Comparison of ENCODE assay signal across 37 cellular contexts in the genomic region with DNA sequence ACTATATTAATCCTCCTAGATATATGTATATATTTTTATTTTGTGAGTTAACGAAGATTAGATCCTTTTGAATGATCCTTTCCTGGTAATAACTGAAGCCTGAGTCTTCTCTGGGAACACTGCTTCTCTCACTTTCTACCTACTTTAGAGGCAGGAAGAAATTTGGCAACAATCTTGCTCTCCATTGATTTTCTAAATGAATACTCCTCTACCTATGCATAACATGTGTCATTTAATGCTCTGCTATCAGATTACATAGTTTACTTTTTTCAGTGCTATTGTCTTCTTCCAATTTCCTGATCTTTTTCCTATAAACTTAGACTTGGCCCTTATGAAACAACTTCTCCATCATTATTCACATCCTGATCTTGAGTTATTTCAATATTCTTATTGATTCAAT.
"Had no signal": no experiment of that assay in that cellular context is flagged by ENCODE, and none has a peak within 500 bp of the region (broad histone marks: within the 10 kb centered on the region; RNA-seq: fewer than 3 reads in every experiment).

No MANE protein-coding gene starts in this region.

- H3K27me3 ChIP-seq: MG63 had no signal

- H3K36me3 ChIP-seq: MG63 had no signal

- H3K4me3 ChIP-seq: MG63 had no signal

- H3K4me2 ChIP-seq: KMS-11 had no signal

- H3K9ac ChIP-seq: KMS-11 had no signal

- H3K9me3 ChIP-seq: MG63 had no signal

- H3K27ac ChIP-seq: KMS-11 had no signal

- DNase-seq: Karpas-422, Kasumi-1, KG1, MG63, MM.1S, MV-4-11, NCI-H1048, NCI-H1092, NCI-H1092 treated with DMSO at 0.1 percent for 48 hours, NCI-H1105, NCI-H1105 treated with DMSO at 0.1 percent for 48 hours, NCI-H1417, NCI-H1417 treated with DMSO at 0.1 percent for 48 hours, NCI-H1436, NCI-H1436 treated with DMSO at 0.1 percent for 48 hours, NCI-H146, NCI-H1694, NCI-H1694 treated with DMSO at 0.1 percent for 48 hours, NCI-H187, NCI-H187 treated with DMSO at 0.1 percent for 48 hours, NCI-H1930, NCI-H2029, NCI-H2029 treated with DMSO at 0.1 percent for 48 hours, NCI-H2081, NCI-H2081 treated with DMSO at 0.1 percent for 48 hours, NCI-H2107, NCI-H2171, NCI-H2171 treated with DMSO at 0.1 percent for 48 hours, NCI-H2227 treated with DMSO at 0.1 percent for 48 hours, NCI-H226, NCI-H345, NCI-H446, NCI-H446 treated with DMSO at 0.1 percent for 48 hours, NCI-H510A, NCI-H510A treated with DMSO at 0.1 percent for 48 hours, NCI-H524 had no signal
